ENCODE assay signal across 8 cellular contexts in genomic region chr1:2050793-2051682, GRCh38. TPM values are rescaled to one million over a fixed set of nuclear protein-coding genes. Genes with fewer than 3 reads are reported as not detected.
DNase-seq lines count a peak whose midpoint lies in the region; ATAC-seq and TF ChIP-seq lines count a peak whose summit lies in the region.

No MANE protein-coding gene starts in this region.

- DNase-seq in T-cell (no peak), left ventricle myocardium inferior (no peak), prostate gland (ENCODE audit: low spot score) (no peak)
- DNase-seq in stimulated activated CD4-positive, alpha-beta T cell treated with anti-CD3 and anti-CD28 coated beads, Interleukin-4, amount 100 ng/mL, for 24 hours = no peak
- DNase-seq in T-helper 2 cell treated with Interferon-gamma antibody and Interleukin-4, amounts not matched to agents 5 μg/mL and 100 μg/mL, for 36 hours (ENCODE audit: low spot score) = no peak

- peaks cover 4 to 11% of the 10 kb centered on the region in 2 donors for H3K27me3 Mint-ChIP-seq in T-cell
- peaks cover 34% of the 10 kb centered on the region for H3K27me3 Mint-ChIP-seq in T-helper 2 cell treated with Interferon-gamma antibody and Interleukin-4, amounts not matched to agents 5 μg/mL and 100 μg/mL, for 36 hours (ENCODE audit: low read depth)

- H3K36me3 ChIP-seq in ES-I3 (ENCODE audit: insufficient read depth, low read length) (no peaks in the 10 kb centered on the region), left ventricle myocardium inferior (no peaks in the 10 kb centered on the region), prostate gland (no peaks in the 10 kb centered on the region)

- intact Hi-C loops in left ventricle myocardium inferior (cut with micrococcal nuclease) = no loop called here
- intact Hi-C loops in prostate gland (cut with DNase I) = no loop called here

- H3K27ac ChIP-seq in left ventricle myocardium inferior (replicated peaks) (peak overlapping the region; percentile 12), prostate gland (peak overlapping the region; percentile 66 to 86)

- no peaks in the 10 kb centered on the region for H3K9me3 Mint-ChIP-seq in T-cell
- no peaks in the 10 kb centered on the region for H3K9me3 Mint-ChIP-seq in T-helper 2 cell treated with Interferon-gamma antibody and Interleukin-4, amounts not matched to agents 5 μg/mL and 100 μg/mL, for 36 hours

- ATAC-seq in T-cell (replicated peaks in 1 of 4) (no peak), GM19351 (IDR thresholded peaks at IDR 0.05; ENCODE audit: unreplicated experiment) (no peak), GM21619 (IDR thresholded peaks at IDR 0.05; ENCODE audit: unreplicated experiment) (no peak)

- H3K4me3 ChIP-seq in left ventricle myocardium inferior = peak overlapping the region; percentile 71
- peak overlapping the region; percentile 70 to 81 for H3K4me3 ChIP-seq in prostate gland

- no peak for TF ChIP-seq CTCF in left ventricle myocardium inferior (IDR thresholded peaks at IDR 0.05; ENCODE audit: borderline replicate concordance)
- no peak for TF ChIP-seq CTCF in prostate gland (IDR thresholded peaks at IDR 0.05)

- H3K4me1 ChIP-seq in ES-I3 (ENCODE audit: insufficient read depth, low read length) (peaks cover 3% of the 10 kb centered on the region; the same call in 1 of the 2 replicates), left ventricle myocardium inferior (peaks cover 22% of the 10 kb centered on the region), prostate gland (replicated peaks) (no peaks in the 10 kb centered on the region)

- peaks cover 22 to 30% (median 22%) of the 10 kb centered on the region in 3 donors for H3K4me1 Mint-ChIP-seq in T-cell
- H3K4me1 Mint-ChIP-seq in T-helper 2 cell treated with Interferon-gamma antibody and Interleukin-4, amounts not matched to agents 5 μg/mL and 100 μg/mL, for 36 hours (ENCODE audit: low read depth) = peaks cover 7% of the 10 kb centered on the region

- H3K27me3 ChIP-seq in left ventricle myocardium inferior (ENCODE audit: low read depth) (peaks cover 68% of the 10 kb centered on the region), prostate gland (replicated peaks; ENCODE audit: insufficient read depth) (no peaks in the 10 kb centered on the region)

- CTCF ChIA-PET in T-cell (lab: Charles Lee) = interaction anchor here in 1 of 2 donors (0.6 kb wide), 1 partner anchor 552 kb away, joined by 3 read pairs; no protein-coding TSS in a partner anchor

- peak overlapping the region in 1 of 2 donors; percentile 16 for H3K27ac Mint-ChIP-seq in T-cell
- no peak overlapping the region for H3K27ac Mint-ChIP-seq in T-helper 2 cell treated with Interferon-gamma antibody and Interleukin-4, amounts not matched to agents 5 μg/mL and 100 μg/mL, for 36 hours

- POLR2A ChIA-PET in T-cell (lab: Charles Lee) = interaction anchor here in 1 of 2 donors (0.6 kb wide), 1 partner anchor 28 kb away, joined by 3 read pairs; no protein-coding TSS in a partner anchor

- TF ChIP-seq POLR2A in prostate gland (IDR thresholded peaks at IDR 0.05) = no peak

- peak overlapping the region; percentile 69 to 75 (median 71) for H3K4me3 Mint-ChIP-seq in T-cell
- no peak overlapping the region for H3K4me3 Mint-ChIP-seq in T-helper 2 cell treated with Interferon-gamma antibody and Interleukin-4, amounts not matched to agents 5 μg/mL and 100 μg/mL, for 36 hours

- no peaks in the 10 kb centered on the region for H3K9me3 ChIP-seq in ES-I3 (ENCODE audit: control insufficient read depth, insufficient read depth, low read length)
- H3K9me3 ChIP-seq in left ventricle myocardium inferior (replicated peaks) = no peaks in the 10 kb centered on the region
- H3K9me3 ChIP-seq in prostate gland = no peaks in the 10 kb centered on the region

- 8% methylated on average over 84 of the region's 84 CpGs for WGBS in prostate gland

- H3K9ac ChIP-seq in ES-I3 (ENCODE audit: low read depth, low read length) = peak overlapping the region; percentile 85

- peaks cover 2% of the 10 kb centered on the region for H3K36me3 Mint-ChIP-seq in T-cell
- H3K36me3 Mint-ChIP-seq in T-helper 2 cell treated with Interferon-gamma antibody and Interleukin-4, amounts not matched to agents 5 μg/mL and 100 μg/mL, for 36 hours (ENCODE audit: low read depth) = no peaks in the 10 kb centered on the region

RNA-seq across cellular contexts. Expression of gene PRKCZ, which starts 0.8 kb away (rescaled TPM):
- 10 to 100 TPM; 27.5 to 36.9 (median 31.0) TPM for total RNA-seq in T-cell
- total RNA-seq in left ventricle myocardium inferior = 19.1 TPM
- 10 to 100 TPM; 34.5 to 46.7 TPM for total RNA-seq in prostate gland

RNA-seq across cellular contexts. Expression of gene GABRD, which starts 31.9 kb away (rescaled TPM):
- total RNA-seq in T-cell = 1 to 10 TPM in 1 of 5 donors, not detected in 4; 1.1 TPM
- total RNA-seq in left ventricle myocardium inferior = 0.41 TPM
- total RNA-seq in prostate gland = 1 to 10 TPM in 1 of 2 donors, under 1 TPM in 1; 0.32 to 7.6 TPM

RNA-seq across cellular contexts. Expression of gene CFAP74, which starts 47.5 kb away (rescaled TPM):
- not detected for total RNA-seq in T-cell
- total RNA-seq in left ventricle myocardium inferior = not detected
- 1 to 10 TPM in 1 of 2 donors, not detected in 1; 9.1 TPM for total RNA-seq in prostate gland
